Comparison of ENCODE assay signal across 21 cellular contexts in the genomic region with DNA sequence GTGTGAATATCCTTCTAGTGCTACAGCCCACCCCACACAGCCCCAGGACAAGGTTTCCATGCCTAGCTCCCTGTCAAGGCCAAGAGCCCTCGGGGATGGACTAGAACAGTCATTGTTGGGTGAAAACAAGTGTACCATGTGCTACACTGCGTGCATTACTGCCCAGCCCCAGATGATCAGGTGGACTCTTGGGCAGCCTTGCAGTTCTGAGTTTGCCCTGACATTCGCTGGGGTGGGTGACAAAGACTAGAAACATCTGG. TPM values are rescaled to one million over a fixed set of nuclear protein-coding genes. Genes with fewer than 3 reads are reported as not detected.
DNase-seq lines count a peak whose midpoint lies in the region; ATAC-seq, FAIRE-seq and TF ChIP-seq lines count a peak whose summit lies in the region.
"Had no signal": no experiment of that assay in that cellular context is flagged by ENCODE, and none has a peak within 500 bp of the region (broad histone marks: within the 10 kb centered on the region; RNA-seq: fewer than 3 reads in every experiment).

No MANE protein-coding gene starts in this region.

- H3K9ac ChIP-seq in kidney (ENCODE audit: low read length in 2 of 2), result no peak overlapping the region

- no TSS peak for BruUV-seq in Panc1 (replicated peaks; lab: Mats Ljungman, UMichigan)

- CTCF ChIA-PET in Panc1 (lab: Charles Lee), result no interaction called here
- CTCF ChIA-PET in RWPE1 (lab: Yijun Ruan, JAX), result no interaction called here

- H3K27me3 ChIP-seq in Panc1 (ENCODE audit: control insufficient read depth, insufficient read depth, low read length) (no peaks in the 10 kb centered on the region), stomach (peaks cover 0 to 43% (median 5%) of the 10 kb centered on the region in 3 donors), tibial nerve (peaks cover 0 to 1% of the 10 kb centered on the region in 2 donors)

- DNase-seq in HTR-8/SVneo (ENCODE audit: insufficient read length, low spot score) (no peak), Panc1 (ENCODE audit: low read depth, low spot score) (no peak), kidney (peak; percentile 34), stomach (peak; percentile 4), tibial nerve (ENCODE audit: low spot score in 2 of 2) (no peak), RWPE1 (ENCODE audit: low spot score) (no peak)
- DNase-seq: CD4-positive, alpha-beta T cell; COR-L47; DMS79; KG1; NCI-H1092 treated with DMSO at 0.1 percent for 48 hours; NCI-H1436 treated with DMSO at 0.1 percent for 48 hours; NCI-H2029; NCI-H226; NCI-H524; NCI-H774; NK-92 treated with Interleukin-12 subunit alpha and Interleukin-12 subunit beta, amount 100 ng/mL, for 24 hours had no signal

- POLR2A ChIA-PET in Panc1 (lab: Charles Lee) (no interaction called here), RWPE1 (lab: Yijun Ruan, JAX; ENCODE audit: low non-redundant PET) (no interaction called here)

- TF ChIP-seq CTCF in Panc1 (IDR thresholded peaks at IDR 0.05) (no peak), kidney (IDR thresholded peaks at IDR 0.05; ENCODE audit: borderline replicate concordance, extremely low read depth, insufficient read depth) (no peak), stomach (IDR thresholded peaks at IDR 0.05) (no peak), tibial nerve (IDR thresholded peaks at IDR 0.05) (no peak), RWPE1 (conservative IDR thresholded peaks at IDR 0.05; ENCODE audit: low read depth) (no peak)

- H3K4me3 ChIP-seq in Panc1 (ENCODE audit: low read depth in 2 of 2, low read length in 2 of 2) (no peak overlapping the region), kidney (ENCODE audit: low read length in 2 of 2) (no peak overlapping the region), stomach (no peak overlapping the region), tibial nerve (no peak overlapping the region)
- H3K4me3 ChIP-seq: HAP-1 had no signal

- H3K36me3 ChIP-seq in Panc1 (ENCODE audit: control insufficient read depth, insufficient read depth, low read length) (no peaks in the 10 kb centered on the region), kidney (ENCODE audit: control insufficient read depth in 1 of 2, insufficient read depth in 2 of 2, low read length in 2 of 2) (no peaks in the 10 kb centered on the region), stomach (no peaks in the 10 kb centered on the region), tibial nerve (no peaks in the 10 kb centered on the region)
- H3K36me3 ChIP-seq: HAP-1 had no signal

- ATAC-seq in Panc1, result no peak
- ATAC-seq in HG03039 (IDR thresholded peaks at IDR 0.05; ENCODE audit: unreplicated experiment), result no peak
- ATAC-seq: Right ventricle myocardium inferior had no signal

- H3K27ac ChIP-seq in Panc1 (ENCODE audit: low read length) (peak overlapping the region; percentile 65), kidney (ENCODE audit: low read depth in 2 of 2, low read length in 2 of 2) (no peak overlapping the region), stomach (no peak overlapping the region), tibial nerve (no peak overlapping the region), RWPE1 (no peak overlapping the region)
- H3K27ac ChIP-seq: HL-60 had no signal

- intact Hi-C loops in Panc1 (cut with micrococcal nuclease; ENCODE audit: unreplicated experiment), result no loop called here
- intact Hi-C loops in kidney (cut with DNase I), result loop anchor here (5.0 kb wide), 1 partner anchor 157 kb away; no protein-coding TSS in a partner anchor
- intact Hi-C loops in stomach (cut with DNase I; ENCODE audit: low total_unique reads), result no loop called here

- FAIRE-seq in HTR-8/SVneo (lab: Jason Lieb, UNC), result peak; percentile 36
- FAIRE-seq in kidney (lab: Jason Lieb, UNC), result no peak

- in situ Hi-C loops in Panc1 (cut with HindIII; ENCODE audit: low pct_unique_long_range_greater_than_20kb, low sequenced_read_pairs), result no loop called here

- WGBS in stomach, 5 donors, result 62 to 86% (median 76%) methylated on average over 3 of the region's 3 CpGs
- 77 to 92% methylated on average over 3 of the region's 3 CpGs for WGBS in tibial nerve, 2 donors

- TF ChIP-seq POLR2A in stomach (IDR thresholded peaks at IDR 0.05) (no peak), tibial nerve (IDR thresholded peaks at IDR 0.05) (no peak)

- TF ChIP-seq EP300 in stomach (IDR thresholded peaks at IDR 0.05) (no peak), tibial nerve (IDR thresholded peaks at IDR 0.05) (no peak)

- H3K9me3 ChIP-seq in Panc1 (ENCODE audit: control insufficient read depth, insufficient read depth, low read depth, low read length) (no peaks in the 10 kb centered on the region), kidney (ENCODE audit: control insufficient read depth in 1 of 2, low read length in 2 of 2) (no peaks in the 10 kb centered on the region), stomach (peaks cover 0 to 5% (median 2%) of the 10 kb centered on the region in 4 donors), tibial nerve (peaks cover 0 to 2% (median 0%) of the 10 kb centered on the region in 4 donors)
- H3K9me3 ChIP-seq: HAP-1 had no signal

- peaks cover 14% of the 10 kb centered on the region for H3K4me1 ChIP-seq in Panc1 (ENCODE audit: control insufficient read depth, insufficient read depth, low read length)
- no peaks in the 10 kb centered on the region for H3K4me1 ChIP-seq in kidney (ENCODE audit: control insufficient read depth in 1 of 2, insufficient read depth in 1 of 2, low read depth in 1 of 2, low read length in 2 of 2)
- H3K4me1 ChIP-seq in stomach, result peaks cover 0 to 19% (median 9%) of the 10 kb centered on the region in 4 donors
- peaks cover 0 to 16% (median 6%) of the 10 kb centered on the region in 4 donors for H3K4me1 ChIP-seq in tibial nerve
- H3K4me1 ChIP-seq: HAP-1 had no signal

RNA-seq across cellular contexts. Expression of a gene that starts 5.1 kb away (rescaled TPM):
- 2.5 TPM for total RNA-seq in Panc1 (2021; ENCODE audit: unreplicated experiment)
- 4.5 TPM for polyA plus RNA-seq in Panc1 (2012; ENCODE audit: insufficient read length)
- total RNA-seq in kidney, result 42.3 TPM
- 4.7 TPM for polyA plus RNA-seq in kidney (ENCODE audit: insufficient read depth, low read depth, low replicate concordance)
- total RNA-seq in stomach, result 10 to 100 TPM; 24.9 to 71.6 (median 42.0) TPM
- 1 to 10 TPM; 3.3 to 8.0 (median 5.0) TPM for polyA plus RNA-seq in stomach
- 10 to 100 TPM; 40.4 to 72.6 (median 52.4) TPM for total RNA-seq in tibial nerve

Comparison
In these comparisons a context has a peak if more than half of its experiments do, and no peak if none do; other contexts are left out.
1. DNase-seq: peak in kidney (single experiment) and stomach (single experiment); none in HTR-8/SVneo (single experiment), Panc1 (single experiment), tibial nerve (0 of 2) and RWPE1 (single experiment).